ENCODE assay signal across 12 cellular contexts in genomic region chr13:86051134-86052103, GRCh38.
DNase-seq lines count a peak whose midpoint lies in the region; ATAC-seq and TF ChIP-seq lines count a peak whose summit lies in the region.
"Had no signal": no experiment of that assay in that cellular context is flagged by ENCODE, and none has a peak within 500 bp of the region (broad histone marks: within the 10 kb centered on the region; RNA-seq: fewer than 3 reads in every experiment).

No MANE protein-coding gene starts in this region.

- H3K4me2 ChIP-seq in PC-9: no peak overlapping the region
- H3K4me2 ChIP-seq: SK-N-SH had no signal

- H2AFZ ChIP-seq in PC-9: no peak overlapping the region

- no peak overlapping the region for H3K4me3 ChIP-seq in PC-9
- no peak overlapping the region for H3K4me3 ChIP-seq in kidney epithelial cell (ENCODE audit: low read depth, low read length)

- H3K79me2 ChIP-seq in PC-9 (ENCODE audit: low read depth): no peaks in the 10 kb centered on the region

- no peaks in the 10 kb centered on the region for H4K20me1 ChIP-seq in PC-9 (ENCODE audit: insufficient read depth)

- H3F3A ChIP-seq in PC-9 (ENCODE audit: insufficient read depth, low read depth): no peaks in the 10 kb centered on the region

- no peaks in the 10 kb centered on the region for H3K4me1 ChIP-seq in PC-9 (replicated peaks; ENCODE audit: insufficient read depth)

- no peaks in the 10 kb centered on the region for H3K9me3 ChIP-seq in PC-9 (ENCODE audit: insufficient read depth, low read depth)
- H3K9me3 ChIP-seq: SK-N-SH had no signal

- no TSS peak for BruUV-seq in PC-9 (replicated peaks; lab: Mats Ljungman, UMichigan)

- CTCF ChIA-PET in PC-9 (lab: Charles Lee): interaction anchor here (0.7 kb wide), 1 partner anchor 17 kb away, joined by 4 read pairs; no protein-coding TSS in a partner anchor

- H3K36me3 ChIP-seq in PC-9 (ENCODE audit: low read depth): no peaks in the 10 kb centered on the region
- no peaks in the 10 kb centered on the region for H3K36me3 ChIP-seq in kidney epithelial cell (ENCODE audit: control insufficient read depth, insufficient read depth, low read length)

- no peak overlapping the region for H3K27ac ChIP-seq in PC-9

- ATAC-seq in Right ventricle myocardium superior (ENCODE audit: poor library complexity): no peak
- ATAC-seq: stimulated activated naive CD8-positive, alpha-beta T cell treated with anti-CD3 and anti-CD28 coated beads, Interleukin-15, amount 100 ng/mL, for 72 hours had no signal

- TF ChIP-seq CTCF in PC-9 (conservative IDR thresholded peaks at IDR 0.05) (no peak), kidney epithelial cell (IDR thresholded peaks at IDR 0.05; ENCODE audit: insufficient read depth, low read length, poor library complexity, severe bottlenecking) (no peak)

- POLR2A ChIA-PET in PC-9 (lab: Charles Lee; ENCODE audit: unreplicated experiment): interaction anchor here (0.6 kb wide), 1 partner anchor 1690 kb away, joined by 5 read pairs; no protein-coding TSS in a partner anchor

- H3K9me2 ChIP-seq in PC-9 (ENCODE audit: insufficient read depth): no peaks in the 10 kb centered on the region; the same call in 1 of the 2 replicates
- H3K9me2 ChIP-seq: SK-N-SH had no signal

- intact Hi-C loops in PC-9 (cut with micrococcal nuclease; ENCODE audit: unreplicated experiment) (no loop called here), Right ventricle myocardium superior (cut with DNase I) (no loop called here)

- H3K27me3 ChIP-seq in PC-9 (ENCODE audit: insufficient read depth, low read depth): no peaks in the 10 kb centered on the region
- H3K27me3 ChIP-seq in kidney epithelial cell (ENCODE audit: control insufficient read depth, insufficient read depth, low read length): no peaks in the 10 kb centered on the region

- DNase-seq in DMS153 (lab: John Stamatoyannopoulos, UW) (peak; percentile 72), LoVo (ENCODE audit: low spot score) (peak; percentile 48), PC-9 (peak; percentile 43 to 55), kidney epithelial cell (ENCODE audit: low read depth) (peak; percentile 28), NCI-H2196 treated with DMSO at 0.1 percent for 48 hours (lab: John Stamatoyannopoulos, UW; ENCODE audit: unreplicated experiment) (no peak), activated T-cell treated with anti-CD3 and anti-CD28 coated beads for 4 hours (no peak), Right ventricle myocardium superior (no peak), SIG-M5 treated with dmso at 0.1 percent for 504 hours (lab: John Stamatoyannopoulos, UW; ENCODE audit: unreplicated experiment) (no peak)
- DNase-seq: activated naive CD4-positive, alpha-beta T cell treated with anti-CD3 and anti-CD28 coated beads, Interleukin-2, amount 10 ng/mL, durations not matched to agents 7 days and 5 days; DND-41; SK-N-SH; stimulated activated naive CD8-positive, alpha-beta T cell treated with anti-CD3 and anti-CD28 coated beads, Interleukin-15, amount 100 ng/mL, for 72 hours had no signal

Comparison
In these comparisons a context has a peak if more than half of its experiments do, and no peak if none do; other contexts are left out.
1. DNase-seq: peak in DMS153 (single experiment), LoVo (single experiment), PC-9 (2 of 2) and kidney epithelial cell (single experiment); none in NCI-H2196 treated with DMSO at 0.1 percent for 48 hours (single experiment), activated T-cell treated with anti-CD3 and anti-CD28 coated beads for 4 hours (single experiment), Right ventricle myocardium superior (single experiment) and SIG-M5 treated with dmso at 0.1 percent for 504 hours (single experiment).